Comparison of ENCODE assay signal across 1 cellular context in genomic region chr5:139638090-139638735, GRCh38.
TF ChIP-seq lines count a peak whose summit lies in the region.

No MANE protein-coding gene starts in this region.

TF ChIP-seq in K562, 482 proteins besides CTCF, POLR2A, EP300 and RAD21 (continued from another document and continues in another):
- TF ChIP-seq, protein P1, sequence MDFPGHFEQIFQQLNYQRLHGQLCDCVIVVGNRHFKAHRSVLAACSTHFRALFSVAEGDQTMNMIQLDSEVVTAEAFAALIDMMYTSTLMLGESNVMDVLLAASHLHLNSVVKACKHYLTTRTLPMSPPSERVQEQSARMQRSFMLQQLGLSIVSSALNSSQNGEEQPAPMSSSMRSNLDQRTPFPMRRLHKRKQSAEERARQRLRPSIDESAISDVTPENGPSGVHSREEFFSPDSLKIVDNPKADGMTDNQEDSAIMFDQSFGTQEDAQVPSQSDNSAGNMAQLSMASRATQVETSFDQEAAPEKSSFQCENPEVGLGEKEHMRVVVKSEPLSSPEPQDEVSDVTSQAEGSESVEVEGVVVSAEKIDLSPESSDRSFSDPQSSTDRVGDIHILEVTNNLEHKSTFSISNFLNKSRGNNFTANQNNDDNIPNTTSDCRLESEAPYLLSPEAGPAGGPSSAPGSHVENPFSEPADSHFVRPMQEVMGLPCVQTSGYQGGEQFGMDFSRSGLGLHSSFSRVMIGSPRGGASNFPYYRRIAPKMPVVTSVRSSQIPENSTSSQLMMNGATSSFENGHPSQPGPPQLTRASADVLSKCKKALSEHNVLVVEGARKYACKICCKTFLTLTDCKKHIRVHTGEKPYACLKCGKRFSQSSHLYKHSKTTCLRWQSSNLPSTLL (IDR thresholded peaks at IDR 0.05) = no peak
- TF ChIP-seq ERF (CRISPR knock-in tag; IDR thresholded peaks at IDR 0.05) = 0 out of 2 replicates have a peak, but pooled peaks have one; percentile 44
- TF ChIP-seq CLOCK (CRISPR knock-in tag; IDR thresholded peaks at IDR 0.05; ENCODE audit: borderline replicate concordance) = 0 out of 2 replicates have a peak, but pooled peaks have one; percentile 23
- no peak for TF ChIP-seq ZNF263 (CRISPR knock-in tag; IDR thresholded peaks at IDR 0.05; ENCODE audit: borderline replicate concordance)
- no peak for TF ChIP-seq SIRT6 (IDR thresholded peaks at IDR 0.05; ENCODE audit: low read depth, low read length)
- TF ChIP-seq, protein P2, sequence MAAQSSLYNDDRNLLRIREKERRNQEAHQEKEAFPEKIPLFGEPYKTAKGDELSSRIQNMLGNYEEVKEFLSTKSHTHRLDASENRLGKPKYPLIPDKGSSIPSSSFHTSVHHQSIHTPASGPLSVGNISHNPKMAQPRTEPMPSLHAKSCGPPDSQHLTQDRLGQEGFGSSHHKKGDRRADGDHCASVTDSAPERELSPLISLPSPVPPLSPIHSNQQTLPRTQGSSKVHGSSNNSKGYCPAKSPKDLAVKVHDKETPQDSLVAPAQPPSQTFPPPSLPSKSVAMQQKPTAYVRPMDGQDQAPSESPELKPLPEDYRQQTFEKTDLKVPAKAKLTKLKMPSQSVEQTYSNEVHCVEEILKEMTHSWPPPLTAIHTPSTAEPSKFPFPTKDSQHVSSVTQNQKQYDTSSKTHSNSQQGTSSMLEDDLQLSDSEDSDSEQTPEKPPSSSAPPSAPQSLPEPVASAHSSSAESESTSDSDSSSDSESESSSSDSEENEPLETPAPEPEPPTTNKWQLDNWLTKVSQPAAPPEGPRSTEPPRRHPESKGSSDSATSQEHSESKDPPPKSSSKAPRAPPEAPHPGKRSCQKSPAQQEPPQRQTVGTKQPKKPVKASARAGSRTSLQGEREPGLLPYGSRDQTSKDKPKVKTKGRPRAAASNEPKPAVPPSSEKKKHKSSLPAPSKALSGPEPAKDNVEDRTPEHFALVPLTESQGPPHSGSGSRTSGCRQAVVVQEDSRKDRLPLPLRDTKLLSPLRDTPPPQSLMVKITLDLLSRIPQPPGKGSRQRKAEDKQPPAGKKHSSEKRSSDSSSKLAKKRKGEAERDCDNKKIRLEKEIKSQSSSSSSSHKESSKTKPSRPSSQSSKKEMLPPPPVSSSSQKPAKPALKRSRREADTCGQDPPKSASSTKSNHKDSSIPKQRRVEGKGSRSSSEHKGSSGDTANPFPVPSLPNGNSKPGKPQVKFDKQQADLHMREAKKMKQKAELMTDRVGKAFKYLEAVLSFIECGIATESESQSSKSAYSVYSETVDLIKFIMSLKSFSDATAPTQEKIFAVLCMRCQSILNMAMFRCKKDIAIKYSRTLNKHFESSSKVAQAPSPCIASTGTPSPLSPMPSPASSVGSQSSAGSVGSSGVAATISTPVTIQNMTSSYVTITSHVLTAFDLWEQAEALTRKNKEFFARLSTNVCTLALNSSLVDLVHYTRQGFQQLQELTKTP (IDR thresholded peaks at IDR 0.05; ENCODE audit: low read depth in 1 of 2, partially characterized antibody in 2 of 2) = peak in 1 of 2 experiments; percentile 15
- TF ChIP-seq TCF3 (CRISPR knock-in tag; IDR thresholded peaks at IDR 0.05) = no peak
- TF ChIP-seq ZBTB40 (IDR thresholded peaks at IDR 0.05) = no peak
- TF ChIP-seq ZBTB40 (CRISPR knock-in tag; IDR thresholded peaks at IDR 0.05) = no peak
- TF ChIP-seq CHCHD3 (CRISPR knock-in tag; IDR thresholded peaks at IDR 0.05) = 0 out of 2 replicates have a peak, but pooled peaks have one; percentile 32
- peak; percentile 4 for TF ChIP-seq KDM5B (IDR thresholded peaks at IDR 0.05; ENCODE audit: insufficient replicate concordance, low read depth, low read length)
- 0 out of 2 replicates have a peak, but pooled peaks have one; percentile 17 for TF ChIP-seq ZNF644 (tag; IDR thresholded peaks at IDR 0.05; ENCODE audit: low read depth)
- TF ChIP-seq ZNF445 (CRISPR knock-in tag; IDR thresholded peaks at IDR 0.05; ENCODE audit: low read depth) = no peak
- peak; percentile 75 for TF ChIP-seq CREM (IDR thresholded peaks at IDR 0.05; ENCODE audit: low read depth)
- TF ChIP-seq PHF20 (IDR thresholded peaks at IDR 0.05; ENCODE audit: partially characterized antibody) = no peak
- TF ChIP-seq ATF3 (IDR thresholded peaks at IDR 0.05) = no peak
- TF ChIP-seq ATF3 (CRISPR knock-in tag; conservative IDR thresholded peaks at IDR 0.05) = no peak
- no peak for TF ChIP-seq RHOXF2B (CRISPR knock-in tag; conservative IDR thresholded peaks at IDR 0.05)
- TF ChIP-seq EP400 (IDR thresholded peaks at IDR 0.05) = peak; percentile 79
- TF ChIP-seq NR1H2 (CRISPR knock-in tag; IDR thresholded peaks at IDR 0.05) = no peak
- no peak; the same call in 1 of the 2 replicates for TF ChIP-seq SMAD4 (CRISPR knock-in tag; conservative IDR thresholded peaks at IDR 0.05)
- TF ChIP-seq RREB1 (CRISPR knock-in tag; IDR thresholded peaks at IDR 0.05) = peak; percentile 11; the same call in 1 of the 2 replicates
- TF ChIP-seq ZNF239 (CRISPR knock-in tag; IDR thresholded peaks at IDR 0.05) = no peak
- TF ChIP-seq TSC22D4 (tag; IDR thresholded peaks at IDR 0.05) = no peak
- peak; percentile 96 for TF ChIP-seq ZNF316 (IDR thresholded peaks at IDR 0.05)
- no peak for TF ChIP-seq PRMT5 (CRISPR knock-in tag; IDR thresholded peaks at IDR 0.05)
- no peak for TF ChIP-seq CBFB (CRISPR knock-in tag; IDR thresholded peaks at IDR 0.05)
- TF ChIP-seq ZNF507 (tag; conservative IDR thresholded peaks at IDR 0.05) = no peak
- TF ChIP-seq GTF2A2 (tag; IDR thresholded peaks at IDR 0.05) = no peak
- TF ChIP-seq MAFK (IDR thresholded peaks at IDR 0.05; ENCODE audit: low read length) = peak; percentile 57; the same call in 1 of the 2 replicates
- no peak for TF ChIP-seq RB1 (IDR thresholded peaks at IDR 0.05; ENCODE audit: low read depth)
- TF ChIP-seq ZNF408 (CRISPR knock-in tag; IDR thresholded peaks at IDR 0.05; ENCODE audit: low read depth) = no peak
- 0 out of 2 replicates have a peak, but pooled peaks have one; percentile 23 for TF ChIP-seq ZNF324 (CRISPR knock-in tag; IDR thresholded peaks at IDR 0.05)
- TF ChIP-seq LEF1 (IDR thresholded peaks at IDR 0.05) = no peak
- no peak; the same call in 1 of the 2 replicates for TF ChIP-seq BCL6 (CRISPR knock-in tag; IDR thresholded peaks at IDR 0.05)
- no peak for TF ChIP-seq PPARD (CRISPR knock-in tag; IDR thresholded peaks at IDR 0.05)
